In the genomic region with DNA sequence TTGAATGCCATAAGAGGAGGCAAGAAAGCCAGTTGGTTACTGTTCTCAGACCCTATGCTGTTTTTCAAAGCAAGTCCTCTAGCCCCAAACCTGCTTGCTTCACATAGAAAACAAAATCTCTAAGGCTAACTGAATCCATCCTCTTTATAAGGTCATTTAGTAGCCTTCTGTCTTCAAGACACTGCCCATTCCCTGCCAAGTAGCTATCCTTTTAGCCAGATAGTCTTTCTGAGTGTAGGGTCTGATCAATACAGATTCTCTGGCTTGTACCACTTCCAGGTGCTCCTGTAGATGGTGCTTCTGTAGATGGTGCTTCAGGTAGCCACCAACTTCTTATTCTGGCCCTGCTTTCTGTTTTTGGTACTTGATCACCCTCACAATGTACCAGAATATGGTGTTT, we compare ENCODE assay signal across 2 cellular contexts.
TF ChIP-seq lines count a peak whose summit lies in the region.

No MANE protein-coding gene starts in this region.

TF ChIP-seq in IMR-90, 13 proteins besides CTCF, POLR2A, EP300 and RAD21:
- no peak for TF ChIP-seq MXI1 (IDR thresholded peaks at IDR 0.05; ENCODE audit: borderline replicate concordance, low read depth, low read length)
- no peak for TF ChIP-seq BHLHE40 (IDR thresholded peaks at IDR 0.05; ENCODE audit: low read depth, low read length)
- no peak for TF ChIP-seq FOS (IDR thresholded peaks at IDR 0.05; ENCODE audit: low read depth, low read length)
- no peak for TF ChIP-seq RCOR1 (IDR thresholded peaks at IDR 0.05; ENCODE audit: insufficient replicate concordance, low read length)
- TF ChIP-seq NFE2L2 (IDR thresholded peaks at IDR 0.05; ENCODE audit: low read depth, low read length), result no peak
- TF ChIP-seq, protein P1, sequence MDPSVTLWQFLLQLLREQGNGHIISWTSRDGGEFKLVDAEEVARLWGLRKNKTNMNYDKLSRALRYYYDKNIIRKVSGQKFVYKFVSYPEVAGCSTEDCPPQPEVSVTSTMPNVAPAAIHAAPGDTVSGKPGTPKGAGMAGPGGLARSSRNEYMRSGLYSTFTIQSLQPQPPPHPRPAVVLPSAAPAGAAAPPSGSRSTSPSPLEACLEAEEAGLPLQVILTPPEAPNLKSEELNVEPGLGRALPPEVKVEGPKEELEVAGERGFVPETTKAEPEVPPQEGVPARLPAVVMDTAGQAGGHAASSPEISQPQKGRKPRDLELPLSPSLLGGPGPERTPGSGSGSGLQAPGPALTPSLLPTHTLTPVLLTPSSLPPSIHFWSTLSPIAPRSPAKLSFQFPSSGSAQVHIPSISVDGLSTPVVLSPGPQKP (IDR thresholded peaks at IDR 0.05; ENCODE audit: borderline replicate concordance, low read depth, low read length), result no peak
- no peak for TF ChIP-seq RFX5 (IDR thresholded peaks at IDR 0.05; ENCODE audit: low read depth, low read length)

TF ChIP-seq in endothelial cell of umbilical vein, 7 proteins besides CTCF, POLR2A, EP300 and RAD21:
- no peak for TF ChIP-seq JUN (IDR thresholded peaks at IDR 0.05; ENCODE audit: borderline replicate concordance, insufficient read depth, insufficient read length, low read depth)
- no peak for TF ChIP-seq EZH2 (IDR thresholded peaks at IDR 0.05; ENCODE audit: borderline replicate concordance, low read depth, low read length, severe bottlenecking)
- TF ChIP-seq POLR2AphosphoS5 (IDR thresholded peaks at IDR 0.05; ENCODE audit: insufficient read depth, low read depth, low read length), result no peak
- no peak for TF ChIP-seq GATA2 (IDR thresholded peaks at IDR 0.05; ENCODE audit: insufficient read depth, insufficient read length, low read depth, low read length)
- TF ChIP-seq, protein P2, sequence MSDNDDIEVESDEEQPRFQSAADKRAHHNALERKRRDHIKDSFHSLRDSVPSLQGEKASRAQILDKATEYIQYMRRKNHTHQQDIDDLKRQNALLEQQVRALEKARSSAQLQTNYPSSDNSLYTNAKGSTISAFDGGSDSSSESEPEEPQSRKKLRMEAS (IDR thresholded peaks at IDR 0.05; ENCODE audit: insufficient read depth, insufficient read length), result no peak
- TF ChIP-seq FOS (IDR thresholded peaks at IDR 0.05; ENCODE audit: borderline replicate concordance, insufficient read depth, low read length), result no peak
- no peak for TF ChIP-seq MYC (IDR thresholded peaks at IDR 0.05; ENCODE audit: low read depth, low read length)
